Comparison of ENCODE assay signal across 14 cellular contexts in genomic region chr2:162768646-162769045, GRCh38.
DNase-seq lines count a peak whose midpoint lies in the region; ATAC-seq and TF ChIP-seq lines count a peak whose summit lies in the region.
"Had no signal": no experiment of that assay in that cellular context is flagged by ENCODE, and none has a peak within 500 bp of the region (broad histone marks: within the 10 kb centered on the region; RNA-seq: fewer than 3 reads in every experiment).

No MANE protein-coding gene starts in this region.

- no peak overlapping the region for H3K9ac ChIP-seq in mammary epithelial cell (ENCODE audit: insufficient read depth, low read length)

- TF ChIP-seq CTCF in cardiac muscle cell (IDR thresholded peaks at IDR 0.05; ENCODE audit: low read depth, low read length) = no peak
- no peak for TF ChIP-seq CTCF in mammary epithelial cell (conservative IDR thresholded peaks at IDR 0.05 in 1 of 2, IDR thresholded peaks at IDR 0.05 in 1 of 2; ENCODE audit: extremely low read depth in 1 of 2, insufficient read depth in 1 of 2, low read depth in 1 of 2, low read length in 2 of 2)
- no peak for TF ChIP-seq CTCF in brain microvascular endothelial cell (IDR thresholded peaks at IDR 0.05; ENCODE audit: low read depth, low read length, missing control alignments)

- dilution Hi-C loops in mammary epithelial cell (cut with HindIII; ENCODE audit: low sequenced_read_pairs) = no loop called here

- H2AFZ ChIP-seq in mammary epithelial cell (ENCODE audit: low read depth, low read length) = no peak overlapping the region

- H3K27me3 ChIP-seq in cardiac muscle cell (no peaks in the 10 kb centered on the region), mammary epithelial cell (ENCODE audit: insufficient read depth, low read length) (no peaks in the 10 kb centered on the region), brain microvascular endothelial cell (replicated peaks) (no peaks in the 10 kb centered on the region)
- H3K27me3 ChIP-seq: stomach had no signal

- DNase-seq in cardiac muscle cell (ENCODE audit: low read depth in 1 of 2, low spot score in 1 of 2) (peak in 1 of 2 donors; percentile 6), left cardiac atrium (no peak), NCI-H524 (lab: John Stamatoyannopoulos, UW) (peak; percentile 7 to 59), globus pallidus (ENCODE audit: low spot score) (peak; percentile 21), mammary epithelial cell (no peak), brain microvascular endothelial cell (no peak)
- DNase-seq: activated CD4-positive, CD25-positive, alpha-beta regulatory T cell; MV-4-11; stimulated activated CD4-positive, alpha-beta T cell treated with anti-CD3 and anti-CD28 coated beads, Interleukin-1b, Interleukin-23, amount 100 ng/mL, for 48 hours; stomach had no signal

- ATAC-seq in left cardiac atrium (no peak), HG02840 (IDR thresholded peaks at IDR 0.05; ENCODE audit: low FRiP score, unreplicated experiment) (no peak), SK-N-SH treated with all-trans-retinoic acid at 6 μM for 48 hours (no peak)

- no peak overlapping the region for H3K4me2 ChIP-seq in mammary epithelial cell (ENCODE audit: insufficient read depth, low read depth, low read length)

- CTCF ChIA-PET in mammary epithelial cell (lab: Charles Lee; ENCODE audit: low non-redundant PET) = no interaction called here

- H3K4me1 ChIP-seq in cardiac muscle cell (ENCODE audit: low read depth) (peaks cover 17% of the 10 kb centered on the region), mammary epithelial cell (ENCODE audit: insufficient read depth, low read length) (no peaks in the 10 kb centered on the region)
- H3K4me1 ChIP-seq: SJSA1, stomach had no signal

- no peaks in the 10 kb centered on the region for H4K20me1 ChIP-seq in mammary epithelial cell (ENCODE audit: insufficient read depth, low read length)

- H3K27ac ChIP-seq in cardiac muscle cell (peak overlapping the region; percentile 4), mammary epithelial cell (ENCODE audit: insufficient read depth, low read depth, low read length) (no peak overlapping the region), brain microvascular endothelial cell (no peak overlapping the region)
- H3K27ac ChIP-seq: HL-60, SJSA1, stomach had no signal

- WGBS in mammary epithelial cell (ENCODE audit: low coverage, missing lambda C conversion rate) = 13% methylated on average over 4 of the region's 4 CpGs

- in situ Hi-C loops in mammary epithelial cell (cut with MboI; ENCODE audit: low sequenced_read_pairs in 2 of 2) (no loop called here), brain microvascular endothelial cell (cut with HindIII; ENCODE audit: low pct_ligation_motif_present, low sequenced_read_pairs) (no loop called here)

- no TSS peak for BruUV-seq in mammary epithelial cell (replicated peaks; lab: Mats Ljungman, UMichigan)

- H3K9me3 ChIP-seq in cardiac muscle cell (ENCODE audit: low read depth) = no peaks in the 10 kb centered on the region
- no peaks in the 10 kb centered on the region for H3K9me3 ChIP-seq in mammary epithelial cell (replicated peaks; ENCODE audit: insufficient read depth, low read length)
- H3K9me3 ChIP-seq: SJSA1, stomach had no signal

- H3K79me2 ChIP-seq in mammary epithelial cell (ENCODE audit: insufficient read depth, low read length) = no peaks in the 10 kb centered on the region

- H3K4me3 ChIP-seq in cardiac muscle cell = no peak overlapping the region
- no peak overlapping the region for H3K4me3 ChIP-seq in mammary epithelial cell (replicated peaks in 1 of 3; ENCODE audit: insufficient read depth in 1 of 3, low read depth in 2 of 3, low read length in 3 of 3)
- no peak overlapping the region for H3K4me3 ChIP-seq in brain microvascular endothelial cell (ENCODE audit: low read depth, low read length)
- H3K4me3 ChIP-seq: SJSA1, stomach had no signal

- intact Hi-C loops in left cardiac atrium (cut with DNase I) = no loop called here
- intact Hi-C loops in mammary epithelial cell (cut with micrococcal nuclease) = no loop called here

- H3K36me3 ChIP-seq in cardiac muscle cell (peaks cover 3% of the 10 kb centered on the region), mammary epithelial cell (ENCODE audit: insufficient read depth, low read length) (no peaks in the 10 kb centered on the region), brain microvascular endothelial cell (replicated peaks) (no peaks in the 10 kb centered on the region)
- H3K36me3 ChIP-seq: SJSA1, stomach had no signal

TF ChIP-seq in SK-N-SH treated with all-trans-retinoic acid at 6 μM for 48 hours, 23 proteins besides CTCF, POLR2A, EP300 and RAD21:
- TF ChIP-seq ESRRG (CRISPR knock-in tag; IDR thresholded peaks at IDR 0.05) = no peak
- TF ChIP-seq ISL1 (CRISPR knock-in tag; IDR thresholded peaks at IDR 0.05) = no peak
TF ChIP-seq in SK-N-SH treated with all-trans-retinoic acid at 6 μM for 48 hours: peak in this region for 0.

Comparison
In these comparisons a context has a peak if more than half of its experiments do, and no peak if none do; other contexts are left out.
1. DNase-seq: peak in NCI-H524 (2 of 2) and globus pallidus (single experiment); none in left cardiac atrium (single experiment), mammary epithelial cell (single experiment) and brain microvascular endothelial cell (single experiment).